Comparison of ENCODE assay signal across 18 cellular contexts in the genomic region with DNA sequence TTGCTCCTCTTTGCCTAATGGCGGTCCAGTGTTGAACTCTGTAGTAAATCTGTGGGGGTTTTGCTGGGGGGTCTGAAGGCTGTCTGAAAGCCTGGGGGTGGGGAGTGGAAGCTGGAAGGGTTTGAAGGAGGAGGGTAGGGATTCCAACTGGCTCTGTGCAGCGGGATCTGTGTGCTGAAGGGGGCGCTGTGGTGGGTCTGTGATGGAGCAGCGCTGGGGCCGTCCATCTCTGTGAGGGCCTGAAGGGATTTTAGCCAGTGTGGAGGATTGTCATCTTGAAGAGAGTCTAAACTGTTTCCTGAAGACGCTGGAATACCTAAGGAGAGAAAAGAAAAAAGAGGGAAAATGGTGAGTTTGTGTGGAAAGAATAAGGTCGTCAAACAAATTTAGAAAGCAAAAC.
DNase-seq lines count a peak whose midpoint lies in the region; ATAC-seq and TF ChIP-seq lines count a peak whose summit lies in the region.
"Had no signal": no experiment of that assay in that cellular context is flagged by ENCODE, and none has a peak within 500 bp of the region (broad histone marks: within the 10 kb centered on the region; RNA-seq: fewer than 3 reads in every experiment).

No MANE protein-coding gene starts in this region.

- H3K4me3 ChIP-seq in NB4 (ENCODE audit: low read depth, low read length): no peak overlapping the region
- no peak overlapping the region for H3K4me3 ChIP-seq in epithelial cell of esophagus (ENCODE audit: low read length)
- H3K4me3 ChIP-seq: SJCRH30, tibial artery had no signal

- H3K4me3 Mint-ChIP-seq in neural crest cell: no peak overlapping the region
- H3K4me3 Mint-ChIP-seq in activated T-helper 17 cell treated with anti-CD3 and anti-CD28 coated beads, Interleukin-2, amount 50 U/mL, for 72 hours: no peak overlapping the region
- H3K4me3 Mint-ChIP-seq: naive thymus-derived CD8-positive, alpha-beta T cell; stimulated activated memory B cell treated with anti-CD40 and anti-IgM and Interleukin-4, amounts not matched to agents 10 μg/mL and 1 μg/mL and 100 μg/mL, for 72 hours had no signal

- peaks cover 22% of the 10 kb centered on the region for H3K36me3 Mint-ChIP-seq in neural crest cell (ENCODE audit: low read depth)
- H3K36me3 Mint-ChIP-seq in activated T-helper 17 cell treated with anti-CD3 and anti-CD28 coated beads, Interleukin-2, amount 50 U/mL, for 72 hours (ENCODE audit: low read depth): peaks cover 36% of the 10 kb centered on the region

- ATAC-seq in activated T-helper 17 cell treated with anti-CD3 and anti-CD28 coated beads, Interleukin-2, amount 50 U/mL, for 72 hours (replicated peaks): no peak
- ATAC-seq: naive thymus-derived CD8-positive, alpha-beta T cell; stimulated activated memory B cell treated with anti-CD40 and anti-IgM and Interleukin-4, amounts not matched to agents 10 μg/mL and 1 μg/mL and 100 μg/mL, for 72 hours had no signal

- DNase-seq in NB4 (ENCODE audit: low read depth): no peak
- no peak for DNase-seq in epithelial cell of esophagus (ENCODE audit: low read depth)
- DNase-seq in neural crest cell (ENCODE audit: low read depth, low spot score): no peak
- no peak for DNase-seq in 8988T
- no peak for DNase-seq in NCI-H2107 treated with DMSO at 0.1 percent for 48 hours (lab: John Stamatoyannopoulos, UW; ENCODE audit: unreplicated experiment)
- DNase-seq in activated CD8-positive, alpha-beta memory T cell treated with anti-CD3 and anti-CD28 coated beads for 24 hours: no peak
- DNase-seq: activated CD8-positive, alpha-beta memory T cell treated with anti-CD3 and anti-CD28 coated beads, Interleukin-2, amount 50 U/mL, for 4 hours; activated naive CD4-positive, alpha-beta T cell; HCEC 1CT; mammary epithelial cell; naive thymus-derived CD8-positive, alpha-beta T cell; NCI-H187; SJCRH30; stimulated activated CD4-positive, alpha-beta T cell treated with anti-CD3 and anti-CD28 coated beads, Interleukin-12 subunit alpha, Interleukin-12 subunit beta, amount 100 ng/mL, for 4 hours; tibial artery had no signal

- TF ChIP-seq CTCF in GM12873 (IDR thresholded peaks at IDR 0.05; ENCODE audit: insufficient read depth, low read depth, low read length, missing control alignments): peak; percentile 33
- peak; percentile 13 for TF ChIP-seq CTCF in NB4 (IDR thresholded peaks at IDR 0.05; ENCODE audit: low read depth, low read length)
- peak; percentile 7 for TF ChIP-seq CTCF in epithelial cell of esophagus (IDR thresholded peaks at IDR 0.05; ENCODE audit: insufficient read depth, low read depth, low read length, missing control alignments)
- peak; percentile 19 for TF ChIP-seq CTCF in neural crest cell (conservative IDR thresholded peaks at IDR 0.05)

- no peaks in the 10 kb centered on the region for H3K27me3 Mint-ChIP-seq in neural crest cell (ENCODE audit: low read depth)
- no peaks in the 10 kb centered on the region for H3K27me3 Mint-ChIP-seq in activated T-helper 17 cell treated with anti-CD3 and anti-CD28 coated beads, Interleukin-2, amount 50 U/mL, for 72 hours
- H3K27me3 Mint-ChIP-seq: naive thymus-derived CD8-positive, alpha-beta T cell; stimulated activated memory B cell treated with anti-CD40 and anti-IgM and Interleukin-4, amounts not matched to agents 10 μg/mL and 1 μg/mL and 100 μg/mL, for 72 hours had no signal

- TF ChIP-seq POLR2A in NB4 (IDR thresholded peaks at IDR 0.05; ENCODE audit: extremely low read depth, insufficient read length): no peak

- no peaks in the 10 kb centered on the region for H3K4me1 Mint-ChIP-seq in neural crest cell
- H3K4me1 Mint-ChIP-seq in activated T-helper 17 cell treated with anti-CD3 and anti-CD28 coated beads, Interleukin-2, amount 50 U/mL, for 72 hours: no peaks in the 10 kb centered on the region
- H3K4me1 Mint-ChIP-seq: stimulated activated memory B cell treated with anti-CD40 and anti-IgM and Interleukin-4, amounts not matched to agents 10 μg/mL and 1 μg/mL and 100 μg/mL, for 72 hours had no signal

- H3K27ac Mint-ChIP-seq in neural crest cell (ENCODE audit: unreplicated experiment): no peak overlapping the region
- H3K27ac Mint-ChIP-seq in activated T-helper 17 cell treated with anti-CD3 and anti-CD28 coated beads, Interleukin-2, amount 50 U/mL, for 72 hours: no peak overlapping the region
- H3K27ac Mint-ChIP-seq: stimulated activated memory B cell treated with anti-CD40 and anti-IgM and Interleukin-4, amounts not matched to agents 10 μg/mL and 1 μg/mL and 100 μg/mL, for 72 hours had no signal

- H3K9me3 Mint-ChIP-seq in neural crest cell: no peaks in the 10 kb centered on the region
- no peaks in the 10 kb centered on the region for H3K9me3 Mint-ChIP-seq in activated T-helper 17 cell treated with anti-CD3 and anti-CD28 coated beads, Interleukin-2, amount 50 U/mL, for 72 hours
